Comparison of ENCODE assay signal across 39 cellular contexts in genomic region chr9:80875947-80876346, GRCh38.
"Had no signal": no experiment of that assay in that cellular context is flagged by ENCODE, and none has a peak within 500 bp of the region (broad histone marks: within the 10 kb centered on the region; RNA-seq: fewer than 3 reads in every experiment).

No MANE protein-coding gene starts in this region.

- H3K4me2 ChIP-seq: SK-N-SH had no signal

- H3K27ac ChIP-seq: ascending aorta, body of pancreas, breast epithelium, Peyer's patch, SJSA1 had no signal

- H3K9me3 ChIP-seq: ascending aorta, body of pancreas, breast epithelium, MG63, Peyer's patch, SJSA1, SK-N-SH had no signal

- H3K9ac ChIP-seq: SK-N-SH had no signal

- H3K4me1 Mint-ChIP-seq: activated CD4-positive, alpha-beta T cell treated with anti-CD3 and anti-CD28 coated beads for 36 hours; activated CD4-positive, alpha-beta T cell treated with anti-CD3 and anti-CD28 coated beads, Interleukin-2, amount 10 ng/mL, durations not matched to agents 7 days and 5 days; activated naive CD4-positive, alpha-beta T cell treated with anti-CD3 and anti-CD28 coated beads, Interleukin-2, amount 50 U/mL, for 24 hours; activated naive CD8-positive, alpha-beta T cell treated with anti-CD3 and anti-CD28 coated beads, Interleukin-2, amount 10 ng/mL, durations not matched to agents 7 days and 5 days had no signal

- H3K36me3 Mint-ChIP-seq: activated naive CD4-positive, alpha-beta T cell treated with anti-CD3 and anti-CD28 coated beads, Interleukin-2, amount 50 U/mL, for 24 hours; activated naive CD8-positive, alpha-beta T cell treated with anti-CD3 and anti-CD28 coated beads, Interleukin-2, amount 10 ng/mL, durations not matched to agents 7 days and 5 days; WTC11 had no signal

- H3K4me1 ChIP-seq: ascending aorta, body of pancreas, breast epithelium, Peyer's patch had no signal

- H3K9me3 Mint-ChIP-seq: activated CD4-positive, alpha-beta T cell treated with anti-CD3 and anti-CD28 coated beads, Interleukin-2, amount 10 ng/mL, durations not matched to agents 7 days and 5 days; activated naive CD4-positive, alpha-beta T cell treated with anti-CD3 and anti-CD28 coated beads, Interleukin-2, amount 50 U/mL, for 24 hours; activated naive CD8-positive, alpha-beta T cell treated with anti-CD3 and anti-CD28 coated beads, Interleukin-2, amount 10 ng/mL, durations not matched to agents 7 days and 5 days; activated T-cell treated with anti-CD3 and anti-CD28 coated beads, Interleukin-2, amount 50 U/mL, for 24 hours; T-helper 1 cell treated with Interleukin-12 subunit alpha and Interleukin-12 subunit beta and Interleukin-4 antibody, amounts not matched to agents 30 μg/mL and 1 μg/mL, for 36 hours had no signal

- ATAC-seq: activated CD4-positive, alpha-beta T cell treated with anti-CD3 and anti-CD28 coated beads for 36 hours; activated CD4-positive, CD25-positive, alpha-beta regulatory T cell treated with anti-CD3 and anti-CD28 coated beads, Interleukin-2, amount 50 U/mL, for 24 hours; activated CD8-positive, alpha-beta T cell treated with anti-CD3 and anti-CD28 coated beads, Interleukin-2, amount 10 ng/mL, durations not matched to agents 7 days and 5 days; body of pancreas; PC-3; WTC11 had no signal

- FAIRE-seq: TTC549 had no signal

- DNase-seq: activated CD4-positive, alpha-beta T cell treated with anti-CD3 and anti-CD28 coated beads for 36 hours; activated CD4-positive, alpha-beta T cell treated with anti-CD3 and anti-CD28 coated beads, Interleukin-2, amount 10 ng/mL, durations not matched to agents 7 days and 5 days; activated CD4-positive, alpha-beta T cell treated with anti-CD3 and anti-CD28 coated beads, Interleukin-2, amount 50 U/mL, for 48 hours; activated CD8-positive, alpha-beta T cell treated with anti-CD3 and anti-CD28 coated beads, Interleukin-2, amount 10 ng/mL, durations not matched to agents 7 days and 5 days; activated gamma-delta T cell; activated naive CD4-positive, alpha-beta T cell treated with Interleukin-2 at 50 U/mL for 16 hours; activated naive CD8-positive, alpha-beta T cell treated with anti-CD3 and anti-CD28 coated beads, Interleukin-2, amount 10 ng/mL, durations not matched to agents 7 days and 5 days; activated T-cell treated with anti-CD3 and anti-CD28 coated beads, Interleukin-2, amount 50 U/mL, for 24 hours; amygdala; body of pancreas; caudate nucleus; cerebellar nuclear complex; Kasumi-1; MG63; NCI-H1048; NCI-H1436 treated with DMSO at 0.1 percent for 48 hours; NCI-H1694 treated with DMSO at 0.1 percent for 48 hours; NCI-H2029; NCI-H2171 treated with DMSO at 0.1 percent for 48 hours; NCI-H226; NCI-H446 treated with DMSO at 0.1 percent for 48 hours; NCI-H526; NCI-H748 treated with DMSO at 0.1 percent for 48 hours; NK-92 treated with Interleukin-12 subunit alpha and Interleukin-12 subunit beta, amount 100 ng/mL, for 24 hours; PC-3; Peyer's patch; RPMI8226; SHP77 treated with DMSO at 0.1 percent for 48 hours; SK-N-SH had no signal

- H3K27ac Mint-ChIP-seq: activated CD4-positive, alpha-beta T cell treated with anti-CD3 and anti-CD28 coated beads for 36 hours; activated CD4-positive, alpha-beta T cell treated with anti-CD3 and anti-CD28 coated beads, Interleukin-2, amount 10 ng/mL, durations not matched to agents 7 days and 5 days; activated CD8-positive, alpha-beta T cell treated with anti-CD3 and anti-CD28 coated beads, Interleukin-2, amount 10 ng/mL, durations not matched to agents 7 days and 5 days; activated naive CD4-positive, alpha-beta T cell treated with anti-CD3 and anti-CD28 coated beads, Interleukin-2, amount 50 U/mL, for 24 hours; activated naive CD8-positive, alpha-beta T cell treated with anti-CD3 and anti-CD28 coated beads, Interleukin-2, amount 10 ng/mL, durations not matched to agents 7 days and 5 days; activated T-cell treated with anti-CD3 and anti-CD28 coated beads, Interleukin-2, amount 50 U/mL, for 24 hours; activated T-helper 2 cell treated with anti-CD3 and anti-CD28 coated beads, Interferon-gamma antibody, Interleukin-2, Interleukin-4, amounts not matched to agents 10 μg/mL and 5 μg/mL and 100 μg/mL, durations not matched to agents 14 hours and 24 hours and 36 hours; T-helper 1 cell treated with Interleukin-12 subunit alpha and Interleukin-12 subunit beta and Interleukin-4 antibody, amounts not matched to agents 30 μg/mL and 1 μg/mL, for 36 hours; T-helper 2 cell treated with Interferon-gamma antibody and Interleukin-4, amounts not matched to agents 5 μg/mL and 100 μg/mL, for 36 hours; WTC11 had no signal

- H3K4me3 Mint-ChIP-seq: activated CD4-positive, alpha-beta T cell treated with anti-CD3 and anti-CD28 coated beads for 36 hours; activated CD4-positive, alpha-beta T cell treated with anti-CD3 and anti-CD28 coated beads, Interleukin-2, amount 10 ng/mL, durations not matched to agents 7 days and 5 days; activated CD8-positive, alpha-beta T cell treated with anti-CD3 and anti-CD28 coated beads, Interleukin-2, amount 10 ng/mL, durations not matched to agents 7 days and 5 days; activated naive CD4-positive, alpha-beta T cell treated with anti-CD3 and anti-CD28 coated beads, Interleukin-2, amount 50 U/mL, for 24 hours; activated naive CD8-positive, alpha-beta T cell treated with anti-CD3 and anti-CD28 coated beads, Interleukin-2, amount 10 ng/mL, durations not matched to agents 7 days and 5 days; activated T-cell treated with anti-CD3 and anti-CD28 coated beads, Interleukin-2, amount 50 U/mL, for 24 hours; T-helper 1 cell treated with Interleukin-12 subunit alpha and Interleukin-12 subunit beta and Interleukin-4 antibody, amounts not matched to agents 30 μg/mL and 1 μg/mL, for 36 hours; T-helper 2 cell treated with Interferon-gamma antibody and Interleukin-4, amounts not matched to agents 5 μg/mL and 100 μg/mL, for 36 hours; WTC11 had no signal

- H3K27me3 Mint-ChIP-seq: activated CD4-positive, alpha-beta T cell treated with anti-CD3 and anti-CD28 coated beads for 36 hours; activated CD4-positive, alpha-beta T cell treated with anti-CD3 and anti-CD28 coated beads, Interleukin-2, amount 10 ng/mL, durations not matched to agents 7 days and 5 days; activated naive CD4-positive, alpha-beta T cell treated with anti-CD3 and anti-CD28 coated beads, Interleukin-2, amount 50 U/mL, for 24 hours; activated naive CD8-positive, alpha-beta T cell treated with anti-CD3 and anti-CD28 coated beads, Interleukin-2, amount 10 ng/mL, durations not matched to agents 7 days and 5 days; activated T-cell treated with anti-CD3 and anti-CD28 coated beads, Interleukin-2, amount 50 U/mL, for 24 hours had no signal

- H3K4me3 ChIP-seq: ascending aorta, body of pancreas, breast epithelium, MG63, Peyer's patch, SJSA1 had no signal

- H3K27me3 ChIP-seq: ascending aorta, body of pancreas, breast epithelium, MG63, Peyer's patch, SJSA1 had no signal

- H3K36me3 ChIP-seq: ascending aorta, breast epithelium, MG63, Peyer's patch, SJSA1 had no signal
